In the genomic region with DNA sequence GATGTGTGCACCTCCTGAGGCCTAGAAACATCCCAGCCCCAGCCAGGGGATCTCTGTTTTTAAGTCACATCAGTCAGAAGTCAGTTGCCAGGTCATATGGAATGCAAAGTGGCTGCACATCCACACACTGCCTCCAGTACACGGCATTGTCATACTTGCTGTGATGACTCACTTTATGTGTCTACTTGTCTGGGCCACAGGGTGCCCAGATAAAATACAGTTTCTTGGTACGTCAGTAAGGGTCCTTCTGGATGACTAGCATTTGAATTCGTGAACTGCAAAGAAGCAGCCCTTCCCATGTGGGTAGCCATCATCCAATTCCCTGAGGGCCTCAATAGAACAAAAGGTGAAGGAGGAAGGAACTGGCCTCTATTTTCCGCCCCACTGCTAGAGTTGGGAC, we compare ENCODE assay signal across 14 cellular contexts. TPM values are rescaled to one million over a fixed set of nuclear protein-coding genes. Genes with fewer than 3 reads are reported as not detected.
DNase-seq lines count a peak whose midpoint lies in the region; ATAC-seq and TF ChIP-seq lines count a peak whose summit lies in the region.
"Had no signal": no experiment of that assay in that cellular context is flagged by ENCODE, and none has a peak within 500 bp of the region (broad histone marks: within the 10 kb centered on the region; RNA-seq: fewer than 3 reads in every experiment).

No MANE protein-coding gene starts in this region.

- 79 to 96% methylated on average over 4 of the region's 4 CpGs for WGBS in body of pancreas, 2 donors

- no peaks in the 10 kb centered on the region; the same call in 1 of the 2 replicates for H3K79me2 ChIP-seq in HCT116 (ENCODE audit: insufficient read depth, low read length)

- TF ChIP-seq POLR2A in HCT116 (IDR thresholded peaks at IDR 0.05; ENCODE audit: borderline replicate concordance, extremely low read depth, insufficient read depth, insufficient read length) (no peak), body of pancreas (IDR thresholded peaks at IDR 0.05) (no peak)

- TF ChIP-seq CTCF in HCT116 (IDR thresholded peaks at IDR 0.05 in 2 of 3, conservative IDR thresholded peaks at IDR 0.05 in 1 of 3; ENCODE audit: borderline replicate concordance in 1 of 3, insufficient read depth in 1 of 3, low read depth in 2 of 3, low read length in 2 of 3), result no peak
- TF ChIP-seq CTCF in astrocyte of the spinal cord (IDR thresholded peaks at IDR 0.05; ENCODE audit: low read depth, low read length), result no peak
- no peak for TF ChIP-seq CTCF in body of pancreas (IDR thresholded peaks at IDR 0.05)

- peaks cover 0 to 6% of the 10 kb centered on the region in 2 experiments; a peak in 1 of 4 replicates for H3K4me1 ChIP-seq in HCT116 (ENCODE audit: control insufficient read depth in 1 of 2, insufficient read depth in 2 of 2, low read length in 2 of 2)
- peaks cover 5% of the 10 kb centered on the region for H3K4me1 ChIP-seq in body of pancreas

- TF ChIP-seq RAD21 in HCT116 (IDR thresholded peaks at IDR 0.05; ENCODE audit: low read depth), result no peak

- no peak overlapping the region for H3K9ac ChIP-seq in HCT116 (ENCODE audit: low read length)

- BruUV-seq in HCT116 (replicated peaks; lab: Mats Ljungman, UMichigan), result no TSS peak

- POLR2A ChIA-PET in activated CD4-positive, alpha-beta T cell treated with anti-CD3 and anti-CD28 coated beads for 36 hours (lab: Charles Lee), result no interaction called here
- POLR2A ChIA-PET in HCT116 (lab: Charles Lee), result no interaction called here

- in situ Hi-C loops in astrocyte of the spinal cord (cut with HindIII; ENCODE audit: low sequenced_read_pairs), result no loop called here

- peak; percentile 49 for DNase-seq in activated CD4-positive, alpha-beta T cell treated with anti-CD3 and anti-CD28 coated beads for 36 hours
- DNase-seq in activated CD4-positive, alpha-beta T cell treated with anti-CD3 and anti-CD28 coated beads, Interleukin-2, amount 50 U/mL, for 4 hours, result no peak
- no peak for DNase-seq in HCT116 (ENCODE audit: low read depth, low spot score)
- DNase-seq in astrocyte of the spinal cord (ENCODE audit: low read depth, low spot score), result peak; percentile 54
- DNase-seq in non-pigmented ciliary epithelial cell (ENCODE audit: low read depth), result peak; percentile 5
- no peak for DNase-seq in DMS53 (lab: John Stamatoyannopoulos, UW)
- DNase-seq in body of pancreas, result no peak
- DNase-seq: CD8-positive, alpha-beta memory T cell; NCI-H1417; retina; stimulated activated CD4-positive, alpha-beta T cell treated with anti-CD3 and anti-CD28 coated beads, Interleukin-4, amount 100 ng/mL, for 24 hours had no signal

- CTCF ChIA-PET in activated CD4-positive, alpha-beta T cell treated with anti-CD3 and anti-CD28 coated beads for 36 hours (lab: Charles Lee), result no interaction called here
- CTCF ChIA-PET in HCT116 (lab: Charles Lee), result no interaction called here

- no peak overlapping the region for H2AFZ ChIP-seq in HCT116 (ENCODE audit: low read depth, low read length, poor library complexity, severe bottlenecking)

- peaks cover 12% of the 10 kb centered on the region for H3K4me1 Mint-ChIP-seq in activated CD4-positive, alpha-beta T cell treated with anti-CD3 and anti-CD28 coated beads for 36 hours

- no peaks in the 10 kb centered on the region for H3K9me3 ChIP-seq in HCT116 (ENCODE audit: control insufficient read depth in 1 of 2, insufficient read depth in 1 of 2, low read depth in 1 of 2, low read length in 2 of 2)
- no peaks in the 10 kb centered on the region for H3K9me3 ChIP-seq in body of pancreas

- no peaks in the 10 kb centered on the region for H3K9me2 ChIP-seq in HCT116 (ENCODE audit: insufficient read depth)

- peaks cover 2% of the 10 kb centered on the region for H3K9me3 Mint-ChIP-seq in activated CD4-positive, alpha-beta T cell treated with anti-CD3 and anti-CD28 coated beads for 36 hours (ENCODE audit: low read depth)
- H3K9me3 Mint-ChIP-seq: CD8-positive, alpha-beta memory T cell; natural killer cell treated with Interleukin-12 subunit alpha and Interleukin-12 subunit beta and Interleukin-15 and Interleukin-18, amount 100 ng/mL, for 72 hours had no signal

- RAD21 ChIA-PET in HCT116 (lab: Charles Lee; ENCODE audit: low non-redundant PET in 1 of 2, low total read pairs in 2 of 2, uncharacterized antibody in 2 of 2, unreplicated experiment in 2 of 2), result no interaction called here

- no peaks in the 10 kb centered on the region for H3K27me3 Mint-ChIP-seq in activated CD4-positive, alpha-beta T cell treated with anti-CD3 and anti-CD28 coated beads for 36 hours
- H3K27me3 Mint-ChIP-seq: CD8-positive, alpha-beta memory T cell; natural killer cell treated with Interleukin-12 subunit alpha and Interleukin-12 subunit beta and Interleukin-15 and Interleukin-18, amount 100 ng/mL, for 72 hours had no signal

- no peak overlapping the region for H3K27ac Mint-ChIP-seq in activated CD4-positive, alpha-beta T cell treated with anti-CD3 and anti-CD28 coated beads for 36 hours
- H3K27ac Mint-ChIP-seq: CD8-positive, alpha-beta memory T cell; natural killer cell treated with Interleukin-12 subunit alpha and Interleukin-12 subunit beta and Interleukin-15 and Interleukin-18, amount 100 ng/mL, for 72 hours had no signal

- H3K4me3 Mint-ChIP-seq in activated CD4-positive, alpha-beta T cell treated with anti-CD3 and anti-CD28 coated beads for 36 hours, result no peak overlapping the region
- H3K4me3 Mint-ChIP-seq: CD8-positive, alpha-beta memory T cell; natural killer cell treated with Interleukin-12 subunit alpha and Interleukin-12 subunit beta and Interleukin-15 and Interleukin-18, amount 100 ng/mL, for 72 hours had no signal

- no peaks in the 10 kb centered on the region for H3K36me3 ChIP-seq in HCT116 (ENCODE audit: control insufficient read depth in 1 of 2, insufficient read depth in 2 of 2, low read length in 2 of 2)
- H3K36me3 ChIP-seq in body of pancreas (replicated peaks in 1 of 2; ENCODE audit: insufficient read depth in 1 of 2, low read depth in 2 of 2), result no peaks in the 10 kb centered on the region

- H3K4me2 ChIP-seq in HCT116 (ENCODE audit: low read length), result no peak overlapping the region

- H4K20me1 ChIP-seq in HCT116 (ENCODE audit: insufficient read depth), result no peaks in the 10 kb centered on the region

- no peak overlapping the region for H3K4me3 ChIP-seq in HCT116 (replicated peaks in 1 of 2; ENCODE audit: low read depth in 1 of 2, low read length in 2 of 2)
- H3K4me3 ChIP-seq in astrocyte of the spinal cord (ENCODE audit: low read depth, low read length), result no peak overlapping the region
- H3K4me3 ChIP-seq in body of pancreas, result no peak overlapping the region

- H3K27me3 ChIP-seq in HCT116 (ENCODE audit: insufficient read depth, low read length) (no peaks in the 10 kb centered on the region), body of pancreas (no peaks in the 10 kb centered on the region)

- ATAC-seq in activated CD4-positive, alpha-beta T cell treated with anti-CD3 and anti-CD28 coated beads for 36 hours, result peak; percentile 96
- peak; percentile 63; the same call in 1 of the 2 replicates for ATAC-seq in HCT116
- ATAC-seq in HG03095 (IDR thresholded peaks at IDR 0.05; ENCODE audit: unreplicated experiment), result no peak
- ATAC-seq in body of pancreas, result no peak
- ATAC-seq: SK-N-SH treated with all-trans-retinoic acid at 6 μM for 48 hours had no signal

- H3K27ac ChIP-seq in HCT116 (ENCODE audit: low read depth, low read length) (no peak overlapping the region), body of pancreas (no peak overlapping the region)

- H3K36me3 Mint-ChIP-seq in activated CD4-positive, alpha-beta T cell treated with anti-CD3 and anti-CD28 coated beads for 36 hours (ENCODE audit: low read depth), result peaks cover 44% of the 10 kb centered on the region

- intact Hi-C loops in activated CD4-positive, alpha-beta T cell treated with anti-CD3 and anti-CD28 coated beads for 36 hours (cut with DNase I, micrococcal nuclease), result no loop called here
- intact Hi-C loops in HCT116 (cut with micrococcal nuclease) (no loop called here), body of pancreas (cut with DNase I) (no loop called here)

TF ChIP-seq in HCT116, 20 proteins besides CTCF, POLR2A, EP300 and RAD21:
- TF ChIP-seq SIN3A (IDR thresholded peaks at IDR 0.05; ENCODE audit: low read depth), result no peak
- no peak for TF ChIP-seq POLR2AphosphoS5 (IDR thresholded peaks at IDR 0.05; ENCODE audit: low read depth, low read length)
- no peak for TF ChIP-seq TCF7L2 (IDR thresholded peaks at IDR 0.05; ENCODE audit: borderline replicate concordance, extremely low read depth, insufficient read depth, insufficient read length)

RNA-seq across cellular contexts. Expression of gene AUH, which starts 27.7 kb away (rescaled TPM):
- total RNA-seq in activated CD4-positive, alpha-beta T cell treated with anti-CD3 and anti-CD28 coated beads for 36 hours, result 10 to 100 TPM; 30.4 to 30.8 TPM
- 29.0 TPM for total RNA-seq in HCT116 (2021; ENCODE audit: unreplicated experiment)
- 10.8 and 13.3 TPM in 2 replicates for polyA plus RNA-seq in HCT116 (2012)
- 10 to 100 TPM; 47.7 to 75.8 TPM for total RNA-seq in body of pancreas

Comparison
In these comparisons a context has a peak if more than half of its experiments do, and no peak if none do; other contexts are left out.
1. DNase-seq: peak in activated CD4-positive, alpha-beta T cell treated with anti-CD3 and anti-CD28 coated beads for 36 hours (single experiment), astrocyte of the spinal cord (single experiment) and non-pigmented ciliary epithelial cell (single experiment); none in activated CD4-positive, alpha-beta T cell treated with anti-CD3 and anti-CD28 coated beads, Interleukin-2, amount 50 U/mL, for 4 hours (0 of 2), HCT116 (single experiment), DMS53 (single experiment) and body of pancreas (0 of 4).
2. ATAC-seq: peak in activated CD4-positive, alpha-beta T cell treated with anti-CD3 and anti-CD28 coated beads for 36 hours (single experiment) and HCT116 (single experiment); none in HG03095 (single experiment) and body of pancreas (single experiment).